In the genomic region with DNA sequence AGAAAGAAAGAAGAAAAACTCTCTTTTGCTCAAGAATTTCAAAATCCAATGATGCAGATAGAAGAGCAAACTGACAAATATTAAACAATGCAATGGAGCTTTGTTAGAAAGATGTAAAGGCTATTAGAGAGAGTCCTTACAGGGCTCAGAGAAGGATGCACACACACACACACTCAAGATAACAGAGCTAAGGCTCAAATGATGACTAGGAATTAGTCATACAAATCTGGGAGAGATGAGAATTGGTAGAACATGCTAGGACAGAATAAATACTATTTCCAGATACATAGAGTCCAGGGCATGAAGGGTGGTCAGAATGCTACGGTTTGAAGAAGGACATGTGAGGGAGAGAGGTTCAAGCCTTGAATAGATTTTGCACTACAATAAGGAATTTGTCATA, we compare ENCODE assay signal across 21 cellular contexts.
"Had no signal": no experiment of that assay in that cellular context is flagged by ENCODE, and none has a peak within 500 bp of the region (broad histone marks: within the 10 kb centered on the region; RNA-seq: fewer than 3 reads in every experiment).

No MANE protein-coding gene starts in this region.

- DNase-seq: activated B cell treated with CpG ODN at 0.5 μM for 24 hours; activated CD4-positive, alpha-beta T cell treated with anti-CD3 and anti-CD28 coated beads for 48 hours; activated CD8-positive, alpha-beta T cell treated with anti-CD3 and anti-CD28 coated beads for 36 hours; activated naive CD4-positive, alpha-beta T cell treated with anti-CD3 and anti-CD28 coated beads, Interleukin-2, amount 50 U/mL, for 16 hours; activated T-cell treated with anti-CD3 and anti-CD28 coated beads, Interleukin-2, amount 50 U/mL, for 1 hour; dermis blood vessel endothelial cell; effector memory CD4-positive, alpha-beta T cell; esophagus squamous epithelium; left lung; stimulated activated CD4-positive, alpha-beta T cell treated with anti-CD3 and anti-CD28 coated beads, Interleukin-4, amount 100 ng/mL, for 1 hour; stimulated activated naive CD8-positive, alpha-beta T cell treated with anti-CD3 and anti-CD28 coated beads, Interleukin-15, amount 100 ng/mL, for 72 hours; trophoblast cell had no signal

- H3K4me3 ChIP-seq: ascending aorta, cardiac muscle cell, esophagus squamous epithelium, hepatocyte, left lung, skin epidermis had no signal

- H3K27ac Mint-ChIP-seq: activated B cell treated with CpG ODN at 0.5 μM for 24 hours; activated CD8-positive, alpha-beta T cell treated with anti-CD3 and anti-CD28 coated beads for 36 hours; activated T-helper 2 cell treated with anti-CD3 and anti-CD28 coated beads, Interferon-gamma antibody, Interleukin-2, Interleukin-4, amounts not matched to agents 10 μg/mL and 5 μg/mL and 100 μg/mL, durations not matched to agents 14 hours and 24 hours and 36 hours; stimulated activated naive CD8-positive, alpha-beta T cell treated with anti-CD3 and anti-CD28 coated beads, Interleukin-15, amount 100 ng/mL, for 72 hours had no signal

- H3K27ac ChIP-seq: ascending aorta, cardiac muscle cell, esophagus squamous epithelium, hepatocyte, left lung, skin epidermis had no signal

- H3K36me3 ChIP-seq: ascending aorta, cardiac muscle cell, esophagus squamous epithelium, left lung had no signal

- ATAC-seq: activated CD8-positive, alpha-beta T cell treated with anti-CD3 and anti-CD28 coated beads for 36 hours; left lung; right cardiac atrium; stimulated activated naive CD8-positive, alpha-beta T cell treated with anti-CD3 and anti-CD28 coated beads, Interleukin-15, amount 100 ng/mL, for 72 hours had no signal

- H3K4me3 Mint-ChIP-seq: activated B cell treated with CpG ODN at 0.5 μM for 24 hours; activated CD8-positive, alpha-beta T cell treated with anti-CD3 and anti-CD28 coated beads for 36 hours; neural crest cell; stimulated activated naive CD8-positive, alpha-beta T cell treated with anti-CD3 and anti-CD28 coated beads, Interleukin-15, amount 100 ng/mL, for 72 hours had no signal

- H3K27me3 Mint-ChIP-seq: activated B cell treated with CpG ODN at 0.5 μM for 24 hours; activated CD8-positive, alpha-beta T cell treated with anti-CD3 and anti-CD28 coated beads for 36 hours; stimulated activated naive CD8-positive, alpha-beta T cell treated with anti-CD3 and anti-CD28 coated beads, Interleukin-15, amount 100 ng/mL, for 72 hours had no signal

- H3K4me1 ChIP-seq: ascending aorta, esophagus squamous epithelium, left lung had no signal

- FAIRE-seq: endothelial cell of umbilical vein, islet of Langerhans had no signal

- H3K79me2 ChIP-seq: hepatocyte had no signal

- H3K27me3 ChIP-seq: ascending aorta, cardiac muscle cell, esophagus squamous epithelium, hepatocyte, left lung had no signal

- H3K9me3 Mint-ChIP-seq: activated B cell treated with CpG ODN at 0.5 μM for 24 hours, neural crest cell had no signal

- H3K4me1 Mint-ChIP-seq: activated B cell treated with CpG ODN at 0.5 μM for 24 hours; neural crest cell; stimulated activated naive CD8-positive, alpha-beta T cell treated with anti-CD3 and anti-CD28 coated beads, Interleukin-15, amount 100 ng/mL, for 72 hours had no signal

- H3K4me2 ChIP-seq: hepatocyte had no signal

- H3K9me3 ChIP-seq: ascending aorta, esophagus squamous epithelium, left lung had no signal

- H2AFZ ChIP-seq: hepatocyte had no signal
